1 cellular context compared by ENCODE assay signal in the genomic region with DNA sequence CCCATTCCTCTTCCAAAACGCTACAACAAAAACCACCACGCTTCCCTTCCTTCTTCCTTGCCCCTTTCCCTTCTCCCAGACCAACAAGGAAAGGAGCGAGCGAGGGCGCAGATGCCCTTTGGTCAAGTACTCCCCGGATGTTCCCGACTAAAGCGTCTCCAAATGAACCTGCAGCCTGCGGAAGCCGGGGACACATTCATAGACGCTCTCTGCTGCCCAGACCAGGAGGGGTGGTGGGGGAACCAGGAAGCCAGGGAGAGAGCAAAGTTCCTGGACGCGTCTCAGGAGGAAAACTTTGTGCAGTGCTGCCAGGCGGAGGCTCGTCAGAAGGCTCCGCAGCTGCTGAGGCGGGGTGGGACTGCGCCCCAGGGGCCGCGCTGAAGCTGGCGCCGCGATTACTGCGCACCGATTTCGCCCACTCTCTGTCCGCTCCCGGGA.
A peak's percentile ranks its signal among the peaks of the same experiment; 100 is the strongest.
TF ChIP-seq lines count a peak whose summit lies in the region.

No MANE protein-coding gene starts in this region.

TF ChIP-seq in H1, 55 proteins besides CTCF, POLR2A, EP300 and RAD21 (continued from another document):
- peak; percentile 65 for TF ChIP-seq EZH2 (IDR thresholded peaks at IDR 0.05; ENCODE audit: low read depth, low read length, severe bottlenecking)
- TF ChIP-seq SP1 (IDR thresholded peaks at IDR 0.05; ENCODE audit: low read depth, low read length), result no peak
- no peak for TF ChIP-seq NRF1 (IDR thresholded peaks at IDR 0.05; ENCODE audit: low read depth, low read length)
- no peak for TF ChIP-seq GTF2F1 (IDR thresholded peaks at IDR 0.05; ENCODE audit: borderline replicate concordance, low read depth, low read length)
- TF ChIP-seq BACH1 (IDR thresholded peaks at IDR 0.05; ENCODE audit: low read length), result no peak
- no peak for TF ChIP-seq CBX8 (IDR thresholded peaks at IDR 0.05; ENCODE audit: borderline replicate concordance, low read depth, low read length)
- TF ChIP-seq TAF1 (IDR thresholded peaks at IDR 0.05; ENCODE audit: low read depth, low read length), result no peak
- no peak for TF ChIP-seq RNF2 (IDR thresholded peaks at IDR 0.05; ENCODE audit: borderline replicate concordance, low read depth, low read length, missing control alignments, poor library complexity, severe bottlenecking)
- TF ChIP-seq KDM5A (IDR thresholded peaks at IDR 0.05; ENCODE audit: low read length), result no peak
- TF ChIP-seq, protein P1, sequence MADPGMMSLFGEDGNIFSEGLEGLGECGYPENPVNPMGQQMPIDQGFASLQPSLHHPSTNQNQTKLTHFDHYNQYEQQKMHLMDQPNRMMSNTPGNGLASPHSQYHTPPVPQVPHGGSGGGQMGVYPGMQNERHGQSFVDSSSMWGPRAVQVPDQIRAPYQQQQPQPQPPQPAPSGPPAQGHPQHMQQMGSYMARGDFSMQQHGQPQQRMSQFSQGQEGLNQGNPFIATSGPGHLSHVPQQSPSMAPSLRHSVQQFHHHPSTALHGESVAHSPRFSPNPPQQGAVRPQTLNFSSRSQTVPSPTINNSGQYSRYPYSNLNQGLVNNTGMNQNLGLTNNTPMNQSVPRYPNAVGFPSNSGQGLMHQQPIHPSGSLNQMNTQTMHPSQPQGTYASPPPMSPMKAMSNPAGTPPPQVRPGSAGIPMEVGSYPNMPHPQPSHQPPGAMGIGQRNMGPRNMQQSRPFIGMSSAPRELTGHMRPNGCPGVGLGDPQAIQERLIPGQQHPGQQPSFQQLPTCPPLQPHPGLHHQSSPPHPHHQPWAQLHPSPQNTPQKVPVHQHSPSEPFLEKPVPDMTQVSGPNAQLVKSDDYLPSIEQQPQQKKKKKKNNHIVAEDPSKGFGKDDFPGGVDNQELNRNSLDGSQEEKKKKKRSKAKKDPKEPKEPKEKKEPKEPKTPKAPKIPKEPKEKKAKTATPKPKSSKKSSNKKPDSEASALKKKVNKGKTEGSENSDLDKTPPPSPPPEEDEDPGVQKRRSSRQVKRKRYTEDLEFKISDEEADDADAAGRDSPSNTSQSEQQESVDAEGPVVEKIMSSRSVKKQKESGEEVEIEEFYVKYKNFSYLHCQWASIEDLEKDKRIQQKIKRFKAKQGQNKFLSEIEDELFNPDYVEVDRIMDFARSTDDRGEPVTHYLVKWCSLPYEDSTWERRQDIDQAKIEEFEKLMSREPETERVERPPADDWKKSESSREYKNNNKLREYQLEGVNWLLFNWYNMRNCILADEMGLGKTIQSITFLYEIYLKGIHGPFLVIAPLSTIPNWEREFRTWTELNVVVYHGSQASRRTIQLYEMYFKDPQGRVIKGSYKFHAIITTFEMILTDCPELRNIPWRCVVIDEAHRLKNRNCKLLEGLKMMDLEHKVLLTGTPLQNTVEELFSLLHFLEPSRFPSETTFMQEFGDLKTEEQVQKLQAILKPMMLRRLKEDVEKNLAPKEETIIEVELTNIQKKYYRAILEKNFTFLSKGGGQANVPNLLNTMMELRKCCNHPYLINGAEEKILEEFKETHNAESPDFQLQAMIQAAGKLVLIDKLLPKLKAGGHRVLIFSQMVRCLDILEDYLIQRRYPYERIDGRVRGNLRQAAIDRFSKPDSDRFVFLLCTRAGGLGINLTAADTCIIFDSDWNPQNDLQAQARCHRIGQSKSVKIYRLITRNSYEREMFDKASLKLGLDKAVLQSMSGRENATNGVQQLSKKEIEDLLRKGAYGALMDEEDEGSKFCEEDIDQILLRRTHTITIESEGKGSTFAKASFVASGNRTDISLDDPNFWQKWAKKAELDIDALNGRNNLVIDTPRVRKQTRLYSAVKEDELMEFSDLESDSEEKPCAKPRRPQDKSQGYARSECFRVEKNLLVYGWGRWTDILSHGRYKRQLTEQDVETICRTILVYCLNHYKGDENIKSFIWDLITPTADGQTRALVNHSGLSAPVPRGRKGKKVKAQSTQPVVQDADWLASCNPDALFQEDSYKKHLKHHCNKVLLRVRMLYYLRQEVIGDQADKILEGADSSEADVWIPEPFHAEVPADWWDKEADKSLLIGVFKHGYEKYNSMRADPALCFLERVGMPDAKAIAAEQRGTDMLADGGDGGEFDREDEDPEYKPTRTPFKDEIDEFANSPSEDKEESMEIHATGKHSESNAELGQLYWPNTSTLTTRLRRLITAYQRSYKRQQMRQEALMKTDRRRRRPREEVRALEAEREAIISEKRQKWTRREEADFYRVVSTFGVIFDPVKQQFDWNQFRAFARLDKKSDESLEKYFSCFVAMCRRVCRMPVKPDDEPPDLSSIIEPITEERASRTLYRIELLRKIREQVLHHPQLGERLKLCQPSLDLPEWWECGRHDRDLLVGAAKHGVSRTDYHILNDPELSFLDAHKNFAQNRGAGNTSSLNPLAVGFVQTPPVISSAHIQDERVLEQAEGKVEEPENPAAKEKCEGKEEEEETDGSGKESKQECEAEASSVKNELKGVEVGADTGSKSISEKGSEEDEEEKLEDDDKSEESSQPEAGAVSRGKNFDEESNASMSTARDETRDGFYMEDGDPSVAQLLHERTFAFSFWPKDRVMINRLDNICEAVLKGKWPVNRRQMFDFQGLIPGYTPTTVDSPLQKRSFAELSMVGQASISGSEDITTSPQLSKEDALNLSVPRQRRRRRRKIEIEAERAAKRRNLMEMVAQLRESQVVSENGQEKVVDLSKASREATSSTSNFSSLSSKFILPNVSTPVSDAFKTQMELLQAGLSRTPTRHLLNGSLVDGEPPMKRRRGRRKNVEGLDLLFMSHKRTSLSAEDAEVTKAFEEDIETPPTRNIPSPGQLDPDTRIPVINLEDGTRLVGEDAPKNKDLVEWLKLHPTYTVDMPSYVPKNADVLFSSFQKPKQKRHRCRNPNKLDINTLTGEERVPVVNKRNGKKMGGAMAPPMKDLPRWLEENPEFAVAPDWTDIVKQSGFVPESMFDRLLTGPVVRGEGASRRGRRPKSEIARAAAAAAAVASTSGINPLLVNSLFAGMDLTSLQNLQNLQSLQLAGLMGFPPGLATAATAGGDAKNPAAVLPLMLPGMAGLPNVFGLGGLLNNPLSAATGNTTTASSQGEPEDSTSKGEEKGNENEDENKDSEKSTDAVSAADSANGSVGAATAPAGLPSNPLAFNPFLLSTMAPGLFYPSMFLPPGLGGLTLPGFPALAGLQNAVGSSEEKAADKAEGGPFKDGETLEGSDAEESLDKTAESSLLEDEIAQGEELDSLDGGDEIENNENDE (IDR thresholded peaks at IDR 0.05; ENCODE audit: insufficient replicate concordance, low read length), result no peak
